35 cellular contexts compared by ENCODE assay signal in genomic region chr9:86274821-86275643, GRCh38. TPM values are rescaled to one million over a fixed set of nuclear protein-coding genes. Genes with fewer than 3 reads are reported as not detected.
"Had no signal": no experiment of that assay in that cellular context is flagged by ENCODE, and none has a peak within 500 bp of the region (broad histone marks: within the 10 kb centered on the region; RNA-seq: fewer than 3 reads in every experiment).

No MANE protein-coding gene starts in this region.

- H3K4me2 ChIP-seq: hepatocyte had no signal

- FAIRE-seq: endometrium, pancreas, TTC549 had no signal

- H3K9me3 Mint-ChIP-seq: activated naive CD4-positive, alpha-beta T cell treated with anti-CD3 and anti-CD28 coated beads for 36 hours; activated naive CD8-positive, alpha-beta T cell treated with anti-CD3 and anti-CD28 coated beads for 36 hours; activated T-helper 1 cell treated with anti-CD3 and anti-CD28 coated beads, Interleukin-12 subunit alpha, Interleukin-12 subunit beta, Interleukin-2, Interleukin-4 antibody, amounts not matched to agents 30 ng/mL and 10 ng/mL and 1 ng/mL, durations not matched to agents 14 hours and 24 hours and 36 hours; dendritic cell treated with granulocyte-macrophage colony-stimulating factor and Interleukin-4, amounts not matched to agents 40 ng/mL and 50 ng/mL, for 4 days; memory B cell; naive thymus-derived CD4-positive, alpha-beta T cell; stimulated activated naive B cell treated with anti-CD40 and anti-IgM and Interleukin-4, amounts not matched to agents 10 μg/mL and 1 μg/mL and 100 μg/mL, for 72 hours; T-helper 1 cell treated with Interleukin-12 subunit alpha and Interleukin-12 subunit beta and Interleukin-4 antibody, amounts not matched to agents 30 μg/mL and 1 μg/mL, for 36 hours had no signal

- H3K27me3 ChIP-seq: adrenal gland, body of pancreas, esophagus squamous epithelium, gastrocnemius medialis, hepatocyte, pancreas, stomach, thyroid gland, upper lobe of right lung had no signal

- H3K27ac ChIP-seq: adrenal gland, body of pancreas, epithelial cell of prostate, esophagus squamous epithelium, gastrocnemius medialis, hepatocyte, pancreas, prostate gland, stomach, thyroid gland, upper lobe of right lung had no signal

- H3K27me3 Mint-ChIP-seq: activated naive CD8-positive, alpha-beta T cell treated with anti-CD3 and anti-CD28 coated beads for 36 hours; dendritic cell treated with granulocyte-macrophage colony-stimulating factor and Interleukin-4, amounts not matched to agents 40 ng/mL and 50 ng/mL, for 4 days; memory B cell; naive thymus-derived CD4-positive, alpha-beta T cell; stimulated activated naive B cell treated with anti-CD40 and anti-IgM and Interleukin-4, amounts not matched to agents 10 μg/mL and 1 μg/mL and 100 μg/mL, for 72 hours had no signal

- ATAC-seq: body of pancreas; gastrocnemius medialis; naive thymus-derived CD4-positive, alpha-beta T cell; pancreas; stimulated activated naive B cell treated with anti-CD40 and anti-IgM and Interleukin-4, amounts not matched to agents 10 μg/mL and 1 μg/mL and 100 μg/mL, for 72 hours; upper lobe of right lung had no signal

- DNase-seq: activated CD4-positive, alpha-beta T cell treated with anti-CD3 and anti-CD28 coated beads for 1 hour; activated CD4-positive, alpha-beta T cell treated with anti-CD3 and anti-CD28 coated beads, Interleukin-2, amount 50 U/mL, for 1 hour; activated effector memory CD4-positive, alpha-beta T cell treated with anti-CD3 and anti-CD28 coated beads, Interleukin-2, amount 50 U/mL, for 16 hours; activated naive CD4-positive, alpha-beta T cell treated with anti-CD3 and anti-CD28 coated beads for 36 hours; activated naive CD8-positive, alpha-beta T cell treated with anti-CD3 and anti-CD28 coated beads for 36 hours; adrenal gland; aorta; body of pancreas; central memory CD4-positive, alpha-beta T cell; esophagus squamous epithelium; gastrocnemius medialis; glutamatergic neuron; islet precursor cell; midbrain; naive thymus-derived CD4-positive, alpha-beta T cell; pancreas; retina; stimulated activated CD4-positive, alpha-beta T cell treated with anti-CD3 and anti-CD28 coated beads, Interleukin-15, amount 100 ng/mL, for 24 hours; stimulated activated CD4-positive, alpha-beta T cell treated with anti-CD3 and anti-CD28 coated beads, Interleukin-2, amount 100 ng/mL, for 24 hours; stimulated activated naive B cell treated with anti-CD40 and anti-IgM and Interleukin-4, amounts not matched to agents 10 μg/mL and 1 μg/mL and 100 μg/mL, for 72 hours; stomach; SW 1271; T-helper 9 cell; thyroid gland; upper lobe of right lung had no signal

- H3K4me3 ChIP-seq: adrenal gland, body of pancreas, esophagus squamous epithelium, gastrocnemius medialis, hepatocyte, pancreas, prostate gland, stomach, thyroid gland, upper lobe of right lung had no signal

- H3K27ac Mint-ChIP-seq: activated naive CD4-positive, alpha-beta T cell treated with anti-CD3 and anti-CD28 coated beads for 36 hours; activated naive CD8-positive, alpha-beta T cell treated with anti-CD3 and anti-CD28 coated beads for 36 hours; activated T-helper 1 cell treated with anti-CD3 and anti-CD28 coated beads, Interleukin-12 subunit alpha, Interleukin-12 subunit beta, Interleukin-2, Interleukin-4 antibody, amounts not matched to agents 30 ng/mL and 10 ng/mL and 1 ng/mL, durations not matched to agents 14 hours and 24 hours and 36 hours; dendritic cell treated with granulocyte-macrophage colony-stimulating factor and Interleukin-4, amounts not matched to agents 40 ng/mL and 50 ng/mL, for 4 days; stimulated activated naive B cell treated with anti-CD40 and anti-IgM and Interleukin-4, amounts not matched to agents 10 μg/mL and 1 μg/mL and 100 μg/mL, for 72 hours; T-helper 1 cell treated with Interleukin-12 subunit alpha and Interleukin-12 subunit beta and Interleukin-4 antibody, amounts not matched to agents 30 μg/mL and 1 μg/mL, for 36 hours had no signal

- H3K4me3 Mint-ChIP-seq: activated naive CD4-positive, alpha-beta T cell treated with anti-CD3 and anti-CD28 coated beads for 36 hours; activated naive CD8-positive, alpha-beta T cell treated with anti-CD3 and anti-CD28 coated beads for 36 hours; activated T-helper 1 cell treated with anti-CD3 and anti-CD28 coated beads, Interleukin-12 subunit alpha, Interleukin-12 subunit beta, Interleukin-2, Interleukin-4 antibody, amounts not matched to agents 30 ng/mL and 10 ng/mL and 1 ng/mL, durations not matched to agents 14 hours and 24 hours and 36 hours; dendritic cell treated with granulocyte-macrophage colony-stimulating factor and Interleukin-4, amounts not matched to agents 40 ng/mL and 50 ng/mL, for 4 days; memory B cell; stimulated activated naive B cell treated with anti-CD40 and anti-IgM and Interleukin-4, amounts not matched to agents 10 μg/mL and 1 μg/mL and 100 μg/mL, for 72 hours; T-helper 1 cell treated with Interleukin-12 subunit alpha and Interleukin-12 subunit beta and Interleukin-4 antibody, amounts not matched to agents 30 μg/mL and 1 μg/mL, for 36 hours had no signal

- H2AFZ ChIP-seq: hepatocyte had no signal

- H3K9me3 ChIP-seq: adrenal gland, body of pancreas, esophagus squamous epithelium, gastrocnemius medialis, pancreas, prostate gland, stomach, thyroid gland, upper lobe of right lung had no signal

- H3K36me3 ChIP-seq: prostate gland had no signal

RNA-seq across cellular contexts. Expression of gene C9orf153, which starts 15.6 kb away (rescaled TPM):
- total RNA-seq: esophagus squamous epithelium, hepatocyte had no signal
- polyA plus RNA-seq: aorta; hepatocyte; naive thymus-derived CD4-positive, alpha-beta T cell; neural cell; stomach had no signal
